ENCODE assay signal across 24 cellular contexts in the genomic region with DNA sequence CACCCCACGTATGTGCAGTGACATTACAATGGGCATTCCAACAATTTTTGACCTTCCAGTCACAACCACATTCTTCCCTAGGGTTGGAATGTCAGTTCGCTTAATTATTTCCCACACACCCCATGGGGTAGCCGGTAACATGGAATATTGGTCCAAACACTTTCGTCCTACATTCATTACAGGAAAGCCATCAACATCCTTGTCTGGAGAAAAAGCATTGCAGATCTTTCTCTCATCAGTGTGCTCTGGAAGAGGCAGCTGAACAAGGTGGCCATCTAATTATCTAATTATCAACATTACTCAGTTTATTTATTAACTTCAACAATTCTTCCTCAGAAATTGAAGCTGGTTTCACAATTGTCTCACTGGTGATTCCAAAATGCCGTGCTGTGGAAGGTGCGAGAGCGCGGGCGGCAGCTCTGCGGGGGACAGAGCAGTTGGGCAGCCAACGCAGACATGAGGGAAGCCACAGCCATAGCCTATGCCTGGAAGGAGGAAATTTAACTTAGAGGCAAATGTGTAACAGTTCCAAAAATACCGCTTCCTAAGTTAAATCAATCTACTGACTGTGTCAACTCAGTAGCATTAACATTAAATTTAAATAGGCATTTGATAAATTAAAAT.
DNase-seq lines count a peak whose midpoint lies in the region; ATAC-seq, FAIRE-seq and TF ChIP-seq lines count a peak whose summit lies in the region.
"Had no signal": no experiment of that assay in that cellular context is flagged by ENCODE, and none has a peak within 500 bp of the region (broad histone marks: within the 10 kb centered on the region; RNA-seq: fewer than 3 reads in every experiment).

No MANE protein-coding gene starts in this region.

- CTCF ChIA-PET in naive thymus-derived CD4-positive, alpha-beta T cell (lab: Charles Lee) = no interaction called here

- no peaks in the 10 kb centered on the region for H3K36me3 Mint-ChIP-seq in naive thymus-derived CD4-positive, alpha-beta T cell
- H3K36me3 Mint-ChIP-seq: CD4-positive, CD25-positive, alpha-beta regulatory T cell; IgD-negative memory B cell had no signal

- no peak overlapping the region for H3K4me3 Mint-ChIP-seq in naive thymus-derived CD4-positive, alpha-beta T cell
- H3K4me3 Mint-ChIP-seq: CD4-positive, CD25-positive, alpha-beta regulatory T cell; HFFc6; IgD-negative memory B cell had no signal

- no peaks in the 10 kb centered on the region for H3K36me3 ChIP-seq in naive thymus-derived CD4-positive, alpha-beta T cell (ENCODE audit: control insufficient read depth in 2 of 3, insufficient read depth in 3 of 3, low read length in 3 of 3)
- H3K36me3 ChIP-seq: HAP-1 had no signal

- H3K4me3 ChIP-seq in naive thymus-derived CD4-positive, alpha-beta T cell (ENCODE audit: low read length) = no peak overlapping the region
- H3K4me3 ChIP-seq: GM23248, HAP-1, SK-N-MC had no signal

- POLR2A ChIA-PET in naive thymus-derived CD4-positive, alpha-beta T cell (lab: Charles Lee) = no interaction called here

- no peaks in the 10 kb centered on the region for H3K27me3 Mint-ChIP-seq in naive thymus-derived CD4-positive, alpha-beta T cell
- H3K27me3 Mint-ChIP-seq: CD4-positive, CD25-positive, alpha-beta regulatory T cell; IgD-negative memory B cell had no signal

- FAIRE-seq in H54 (lab: Jason Lieb, UNC) = peak; percentile 68
- peak; percentile 96 for FAIRE-seq in RCC 7860 (lab: Jason Lieb, UNC)
- FAIRE-seq: D721Med, GM18507 had no signal

- DNase-seq in H54 (ENCODE audit: insufficient read length, low spot score) = peak; percentile 5
- no peak for DNase-seq in RCC 7860 (ENCODE audit: low spot score)
- peak; percentile 74 for DNase-seq in kidney tubule cell (ENCODE audit: low spot score)
- no peak for DNase-seq in CD1c-positive myeloid dendritic cell (ENCODE audit: extremely low spot score)
- DNase-seq in stimulated activated CD4-positive, alpha-beta T cell treated with anti-CD3 and anti-CD28 coated beads, Interleukin-4, amount 100 ng/mL, for 4 hours = no peak
- no peak for DNase-seq in naive thymus-derived CD4-positive, alpha-beta T cell
- no peak for DNase-seq in DMS153 (lab: John Stamatoyannopoulos, UW)
- DNase-seq: CD4-positive, CD25-positive, alpha-beta regulatory T cell; GM23248; HFFc6; NCI-H1048; NCI-H1694; NCI-H2029 treated with DMSO at 0.1 percent for 48 hours; NCI-H2171; NCI-H226; NCI-H69; SHP77 had no signal

- H3K4me1 Mint-ChIP-seq in naive thymus-derived CD4-positive, alpha-beta T cell = no peaks in the 10 kb centered on the region
- H3K4me1 Mint-ChIP-seq: CD4-positive, CD25-positive, alpha-beta regulatory T cell; IgD-negative memory B cell had no signal

- no peaks in the 10 kb centered on the region for H3K9me3 ChIP-seq in naive thymus-derived CD4-positive, alpha-beta T cell (ENCODE audit: control insufficient read depth in 2 of 3, low read length in 3 of 3)
- H3K9me3 ChIP-seq: HAP-1 had no signal

- no peaks in the 10 kb centered on the region for H3K4me1 ChIP-seq in naive thymus-derived CD4-positive, alpha-beta T cell (ENCODE audit: control insufficient read depth in 2 of 2, insufficient read depth in 2 of 2, low read length in 2 of 2)
- H3K4me1 ChIP-seq: HAP-1 had no signal

- H3K9me3 Mint-ChIP-seq in naive thymus-derived CD4-positive, alpha-beta T cell = peaks cover 0 to 7% (median 2%) of the 10 kb centered on the region in 11 donors

- ATAC-seq in naive thymus-derived CD4-positive, alpha-beta T cell = no peak

- intact Hi-C loops in naive thymus-derived CD4-positive, alpha-beta T cell (cut with micrococcal nuclease) = no loop called here

- TF ChIP-seq POLR2A in H54 (IDR thresholded peaks at IDR 0.05; ENCODE audit: low read depth, low read length) = no peak

- no peak overlapping the region for H3K27ac Mint-ChIP-seq in naive thymus-derived CD4-positive, alpha-beta T cell
- H3K27ac Mint-ChIP-seq: CD4-positive, CD25-positive, alpha-beta regulatory T cell; HFFc6; IgD-negative memory B cell had no signal

- no peaks in the 10 kb centered on the region for H3K27me3 ChIP-seq in naive thymus-derived CD4-positive, alpha-beta T cell (ENCODE audit: control insufficient read depth in 2 of 2, insufficient read depth in 2 of 2, low read length in 2 of 2)

- no peak overlapping the region for H3K27ac ChIP-seq in naive thymus-derived CD4-positive, alpha-beta T cell (ENCODE audit: low read depth, low read length)
- H3K27ac ChIP-seq: GM23248, KMS-11, RWPE1, SK-N-MC had no signal

Comparison
In these comparisons a context has a peak if more than half of its experiments do, and no peak if none do; other contexts are left out.
1. DNase-seq: peak in H54 (single experiment) and kidney tubule cell (single experiment); none in RCC 7860 (single experiment), CD1c-positive myeloid dendritic cell (single experiment), stimulated activated CD4-positive, alpha-beta T cell treated with anti-CD3 and anti-CD28 coated beads, Interleukin-4, amount 100 ng/mL, for 4 hours (0 of 2), naive thymus-derived CD4-positive, alpha-beta T cell (0 of 9) and DMS153 (single experiment).